ENCODE assay signal across 1 cellular context in the genomic region with DNA sequence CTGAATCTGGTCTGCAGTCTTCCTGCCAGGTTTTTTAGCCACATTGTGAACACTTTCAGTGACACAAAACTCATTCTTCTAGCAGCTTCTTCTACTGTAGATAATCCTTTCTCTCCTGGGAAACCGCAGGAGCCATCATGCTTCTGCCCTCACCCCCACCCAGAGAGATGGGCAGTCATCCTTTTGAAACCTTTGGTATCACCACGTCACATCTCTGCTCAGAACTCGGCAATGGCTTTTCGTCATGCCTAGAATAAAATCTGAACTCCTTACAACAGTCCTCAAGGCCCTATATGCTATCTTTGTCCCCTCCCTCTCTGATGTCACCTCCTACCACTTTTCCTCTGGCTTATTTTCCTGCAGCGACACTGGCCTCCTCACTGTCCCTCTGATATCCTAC.
TF ChIP-seq lines count a peak whose summit lies in the region.

No MANE protein-coding gene starts in this region.

TF ChIP-seq in SK-N-SH, 30 proteins besides CTCF, POLR2A, EP300 and RAD21:
- TF ChIP-seq TEAD4 (IDR thresholded peaks at IDR 0.05; ENCODE audit: borderline replicate concordance, insufficient read depth) (no peak), TAF1 (IDR thresholded peaks at IDR 0.05; ENCODE audit: borderline replicate concordance, low read depth, low read length) (no peak), MEF2A (IDR thresholded peaks at IDR 0.05; ENCODE audit: borderline replicate concordance, low read depth) (no peak), RXRA (IDR thresholded peaks at IDR 0.05; ENCODE audit: borderline replicate concordance, low read depth) (no peak), FOXJ3 (CRISPR knock-in tag; IDR thresholded peaks at IDR 0.05) (no peak), POLR2AphosphoS5 (IDR thresholded peaks at IDR 0.05; ENCODE audit: low read depth, low read length) (no peak), CHD2 (IDR thresholded peaks at IDR 0.05; ENCODE audit: low read length, partially characterized antibody) (no peak), ELF1 (IDR thresholded peaks at IDR 0.05) (no peak), FOSL2 (IDR thresholded peaks at IDR 0.05; ENCODE audit: borderline replicate concordance, low read depth) (no peak), NRF1 (IDR thresholded peaks at IDR 0.05; ENCODE audit: low read depth, low read length) (no peak), USF2 (IDR thresholded peaks at IDR 0.05; ENCODE audit: borderline replicate concordance, low read depth, low read length) (no peak), TCF12 (IDR thresholded peaks at IDR 0.05) (no peak), JUND (IDR thresholded peaks at IDR 0.05) (no peak), REST (IDR thresholded peaks at IDR 0.05; ENCODE audit: low read depth, low read length) (no peak), IRF3 (IDR thresholded peaks at IDR 0.05; ENCODE audit: low read depth, low read length) (no peak)
- TF ChIP-seq, protein P1, sequence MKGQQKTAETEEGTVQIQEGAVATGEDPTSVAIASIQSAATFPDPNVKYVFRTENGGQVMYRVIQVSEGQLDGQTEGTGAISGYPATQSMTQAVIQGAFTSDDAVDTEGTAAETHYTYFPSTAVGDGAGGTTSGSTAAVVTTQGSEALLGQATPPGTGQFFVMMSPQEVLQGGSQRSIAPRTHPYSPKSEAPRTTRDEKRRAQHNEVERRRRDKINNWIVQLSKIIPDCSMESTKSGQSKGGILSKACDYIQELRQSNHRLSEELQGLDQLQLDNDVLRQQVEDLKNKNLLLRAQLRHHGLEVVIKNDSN (IDR thresholded peaks at IDR 0.05; ENCODE audit: borderline replicate concordance, low read depth), result no peak
TF ChIP-seq in SK-N-SH: peak in this region for 0.
